Comparison of ENCODE assay signal across 1 cellular context in genomic region chr5:116524966-116525365, GRCh38.
A peak's percentile ranks its signal among the peaks of the same experiment; 100 is the strongest.
TF ChIP-seq lines count a peak whose summit lies in the region.

No MANE protein-coding gene starts in this region.

TF ChIP-seq in HepG2, 621 proteins besides CTCF, POLR2A, EP300 and RAD21 (continued from another document and continues in another):
- no peak for TF ChIP-seq ZNF639 (CRISPR knock-in tag; conservative IDR thresholded peaks at IDR 0.05)
- TF ChIP-seq GTF2F1 (IDR thresholded peaks at IDR 0.05; ENCODE audit: low read length): no peak
- peak; percentile 80 for TF ChIP-seq NR2F2 (IDR thresholded peaks at IDR 0.05; ENCODE audit: borderline replicate concordance, low read depth)
- peak; percentile 71 for TF ChIP-seq SAP130 (CRISPR knock-in tag; IDR thresholded peaks at IDR 0.05; ENCODE audit: low read depth)
- TF ChIP-seq KLF6 (CRISPR knock-in tag; IDR thresholded peaks at IDR 0.05): no peak
- TF ChIP-seq KDM5A (IDR thresholded peaks at IDR 0.05; ENCODE audit: borderline replicate concordance, low read length): no peak
- no peak for TF ChIP-seq HHEX (CRISPR knock-in tag; IDR thresholded peaks at IDR 0.05)
- no peak for TF ChIP-seq PPARG (CRISPR knock-in tag; conservative IDR thresholded peaks at IDR 0.05)
- TF ChIP-seq, protein P1, sequence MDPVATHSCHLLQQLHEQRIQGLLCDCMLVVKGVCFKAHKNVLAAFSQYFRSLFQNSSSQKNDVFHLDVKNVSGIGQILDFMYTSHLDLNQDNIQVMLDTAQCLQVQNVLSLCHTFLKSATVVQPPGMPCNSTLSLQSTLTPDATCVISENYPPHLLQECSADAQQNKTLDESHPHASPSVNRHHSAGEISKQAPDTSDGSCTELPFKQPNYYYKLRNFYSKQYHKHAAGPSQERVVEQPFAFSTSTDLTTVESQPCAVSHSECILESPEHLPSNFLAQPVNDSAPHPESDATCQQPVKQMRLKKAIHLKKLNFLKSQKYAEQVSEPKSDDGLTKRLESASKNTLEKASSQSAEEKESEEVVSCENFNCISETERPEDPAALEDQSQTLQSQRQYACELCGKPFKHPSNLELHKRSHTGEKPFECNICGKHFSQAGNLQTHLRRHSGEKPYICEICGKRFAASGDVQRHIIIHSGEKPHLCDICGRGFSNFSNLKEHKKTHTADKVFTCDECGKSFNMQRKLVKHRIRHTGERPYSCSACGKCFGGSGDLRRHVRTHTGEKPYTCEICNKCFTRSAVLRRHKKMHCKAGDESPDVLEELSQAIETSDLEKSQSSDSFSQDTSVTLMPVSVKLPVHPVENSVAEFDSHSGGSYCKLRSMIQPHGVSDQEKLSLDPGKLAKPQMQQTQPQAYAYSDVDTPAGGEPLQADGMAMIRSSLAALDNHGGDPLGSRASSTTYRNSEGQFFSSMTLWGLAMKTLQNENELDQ (CRISPR knock-in tag; IDR thresholded peaks at IDR 0.05; ENCODE audit: borderline replicate concordance): no peak
- TF ChIP-seq REL (CRISPR knock-in tag; conservative IDR thresholded peaks at IDR 0.05): no peak
- TF ChIP-seq ZNF737 (CRISPR knock-in tag; IDR thresholded peaks at IDR 0.05; ENCODE audit: borderline replicate concordance): no peak
- no peak for TF ChIP-seq KLF13 (CRISPR knock-in tag; IDR thresholded peaks at IDR 0.05)
- no peak for TF ChIP-seq ZFP82 (CRISPR knock-in tag; IDR thresholded peaks at IDR 0.05; ENCODE audit: borderline replicate concordance)
- TF ChIP-seq, protein P2, sequence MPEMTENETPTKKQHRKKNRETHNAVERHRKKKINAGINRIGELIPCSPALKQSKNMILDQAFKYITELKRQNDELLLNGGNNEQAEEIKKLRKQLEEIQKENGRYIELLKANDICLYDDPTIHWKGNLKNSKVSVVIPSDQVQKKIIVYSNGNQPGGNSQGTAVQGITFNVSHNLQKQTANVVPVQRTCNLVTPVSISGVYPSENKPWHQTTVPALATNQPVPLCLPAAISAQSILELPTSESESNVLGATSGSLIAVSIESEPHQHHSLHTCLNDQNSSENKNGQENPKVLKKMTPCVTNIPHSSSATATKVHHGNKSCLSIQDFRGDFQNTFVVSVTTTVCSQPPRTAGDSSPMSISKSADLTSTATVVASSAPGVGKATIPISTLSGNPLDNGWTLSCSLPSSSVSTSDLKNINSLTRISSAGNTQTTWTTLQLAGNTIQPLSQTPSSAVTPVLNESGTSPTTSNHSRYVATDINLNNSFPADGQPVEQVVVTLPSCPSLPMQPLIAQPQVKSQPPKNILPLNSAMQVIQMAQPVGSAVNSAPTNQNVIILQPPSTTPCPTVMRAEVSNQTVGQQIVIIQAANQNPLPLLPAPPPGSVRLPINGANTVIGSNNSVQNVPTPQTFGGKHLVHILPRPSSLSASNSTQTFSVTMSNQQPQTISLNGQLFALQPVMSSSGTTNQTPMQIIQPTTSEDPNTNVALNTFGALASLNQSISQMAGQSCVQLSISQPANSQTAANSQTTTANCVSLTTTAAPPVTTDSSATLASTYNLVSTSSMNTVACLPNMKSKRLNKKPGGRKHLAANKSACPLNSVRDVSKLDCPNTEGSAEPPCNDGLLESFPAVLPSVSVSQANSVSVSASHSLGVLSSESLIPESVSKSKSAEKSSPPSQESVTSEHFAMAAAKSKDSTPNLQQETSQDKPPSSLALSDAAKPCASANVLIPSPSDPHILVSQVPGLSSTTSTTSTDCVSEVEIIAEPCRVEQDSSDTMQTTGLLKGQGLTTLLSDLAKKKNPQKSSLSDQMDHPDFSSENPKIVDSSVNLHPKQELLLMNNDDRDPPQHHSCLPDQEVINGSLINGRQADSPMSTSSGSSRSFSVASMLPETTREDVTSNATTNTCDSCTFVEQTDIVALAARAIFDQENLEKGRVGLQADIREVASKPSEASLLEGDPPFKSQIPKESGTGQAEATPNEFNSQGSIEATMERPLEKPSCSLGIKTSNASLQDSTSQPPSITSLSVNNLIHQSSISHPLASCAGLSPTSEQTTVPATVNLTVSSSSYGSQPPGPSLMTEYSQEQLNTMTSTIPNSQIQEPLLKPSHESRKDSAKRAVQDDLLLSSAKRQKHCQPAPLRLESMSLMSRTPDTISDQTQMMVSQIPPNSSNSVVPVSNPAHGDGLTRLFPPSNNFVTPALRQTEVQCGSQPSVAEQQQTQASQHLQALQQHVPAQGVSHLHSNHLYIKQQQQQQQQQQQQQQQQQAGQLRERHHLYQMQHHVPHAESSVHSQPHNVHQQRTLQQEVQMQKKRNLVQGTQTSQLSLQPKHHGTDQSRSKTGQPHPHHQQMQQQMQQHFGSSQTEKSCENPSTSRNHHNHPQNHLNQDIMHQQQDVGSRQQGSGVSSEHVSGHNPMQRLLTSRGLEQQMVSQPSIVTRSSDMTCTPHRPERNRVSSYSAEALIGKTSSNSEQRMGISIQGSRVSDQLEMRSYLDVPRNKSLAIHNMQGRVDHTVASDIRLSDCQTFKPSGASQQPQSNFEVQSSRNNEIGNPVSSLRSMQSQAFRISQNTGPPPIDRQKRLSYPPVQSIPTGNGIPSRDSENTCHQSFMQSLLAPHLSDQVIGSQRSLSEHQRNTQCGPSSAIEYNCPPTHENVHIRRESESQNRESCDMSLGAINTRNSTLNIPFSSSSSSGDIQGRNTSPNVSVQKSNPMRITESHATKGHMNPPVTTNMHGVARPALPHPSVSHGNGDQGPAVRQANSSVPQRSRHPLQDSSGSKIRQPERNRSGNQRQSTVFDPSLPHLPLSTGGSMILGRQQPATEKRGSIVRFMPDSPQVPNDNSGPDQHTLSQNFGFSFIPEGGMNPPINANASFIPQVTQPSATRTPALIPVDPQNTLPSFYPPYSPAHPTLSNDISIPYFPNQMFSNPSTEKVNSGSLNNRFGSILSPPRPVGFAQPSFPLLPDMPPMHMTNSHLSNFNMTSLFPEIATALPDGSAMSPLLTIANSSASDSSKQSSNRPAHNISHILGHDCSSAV (CRISPR knock-in tag; IDR thresholded peaks at IDR 0.05; ENCODE audit: borderline replicate concordance): no peak
- no peak for TF ChIP-seq BHLHE40 (IDR thresholded peaks at IDR 0.05; ENCODE audit: low read length)
- TF ChIP-seq ATF4 (CRISPR knock-in tag; IDR thresholded peaks at IDR 0.05): no peak
- peak; percentile 83 for TF ChIP-seq TCF7 (IDR thresholded peaks at IDR 0.05; ENCODE audit: low read depth)
- TF ChIP-seq HNRNPL (IDR thresholded peaks at IDR 0.05; ENCODE audit: low read depth, low read length): no peak
- no peak for TF ChIP-seq RBM22 (optimal IDR thresholded peaks at IDR 0.05; ENCODE audit: low read length)
- no peak for TF ChIP-seq ZNF552 (CRISPR knock-in tag; IDR thresholded peaks at IDR 0.05; ENCODE audit: borderline replicate concordance)
- no peak for TF ChIP-seq REXO4 (CRISPR knock-in tag; IDR thresholded peaks at IDR 0.05; ENCODE audit: borderline replicate concordance)
- TF ChIP-seq GABPA (IDR thresholded peaks at IDR 0.05; ENCODE audit: low read depth, low read length): no peak
- no peak for TF ChIP-seq GABPA (CRISPR knock-in tag; IDR thresholded peaks at IDR 0.05; ENCODE audit: low read depth)
- TF ChIP-seq THAP7 (CRISPR knock-in tag; IDR thresholded peaks at IDR 0.05): no peak
- TF ChIP-seq ATAD3A (CRISPR knock-in tag; IDR thresholded peaks at IDR 0.05): no peak
- no peak for TF ChIP-seq YEATS2 (CRISPR knock-in tag; IDR thresholded peaks at IDR 0.05; ENCODE audit: borderline replicate concordance)
- TF ChIP-seq ZNF10 (CRISPR knock-in tag; IDR thresholded peaks at IDR 0.05; ENCODE audit: borderline replicate concordance, low read depth): no peak
- no peak for TF ChIP-seq AFF4 (CRISPR knock-in tag; IDR thresholded peaks at IDR 0.05)
- TF ChIP-seq ZSCAN30 (CRISPR knock-in tag; IDR thresholded peaks at IDR 0.05): no peak
- no peak for TF ChIP-seq KLF12 (CRISPR knock-in tag; IDR thresholded peaks at IDR 0.05; ENCODE audit: borderline replicate concordance)
- TF ChIP-seq THYN1 (CRISPR knock-in tag; IDR thresholded peaks at IDR 0.05; ENCODE audit: borderline replicate concordance, low read depth): no peak
- no peak for TF ChIP-seq CCDC6 (CRISPR knock-in tag; IDR thresholded peaks at IDR 0.05)
- no peak for TF ChIP-seq ZFP91 (CRISPR knock-in tag; IDR thresholded peaks at IDR 0.05; ENCODE audit: borderline replicate concordance)
- 0 out of 2 replicates have a peak, but pooled peaks have one; percentile 59 for TF ChIP-seq ZNF580 (CRISPR knock-in tag; IDR thresholded peaks at IDR 0.05; ENCODE audit: borderline replicate concordance, low read depth)
- TF ChIP-seq RXRA (CRISPR knock-in tag; IDR thresholded peaks at IDR 0.05): no peak
